ENCODE assay signal across 18 cellular contexts in the genomic region with DNA sequence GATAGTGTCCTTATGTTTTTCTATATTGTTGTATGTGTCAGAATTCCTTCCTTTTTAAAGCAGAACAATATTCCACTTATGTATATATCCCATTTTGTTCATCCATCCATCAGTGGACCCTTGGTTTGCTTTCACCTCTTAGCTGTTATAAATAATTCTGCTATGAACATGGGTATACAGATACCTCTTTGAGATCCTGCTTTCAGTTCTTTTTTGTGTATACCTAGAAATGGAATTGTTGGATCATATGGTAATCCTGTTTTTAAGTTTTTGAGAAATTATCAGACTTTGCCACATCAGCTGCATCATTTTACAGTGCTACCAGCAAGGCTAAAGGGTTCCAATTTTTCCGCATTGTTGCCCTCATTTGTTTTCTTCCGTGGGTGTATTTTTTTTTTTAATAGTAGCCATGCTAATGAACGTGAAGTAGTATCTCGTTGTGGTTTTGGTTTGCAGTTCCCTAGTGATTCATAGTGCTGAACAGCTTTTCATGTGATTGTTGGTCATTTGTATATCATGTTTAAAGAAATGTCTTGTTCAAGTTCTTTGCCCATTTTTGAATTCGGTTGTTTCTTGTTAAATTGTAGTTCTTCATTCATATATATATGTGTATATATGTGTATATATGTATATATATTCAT.
DNase-seq lines count a peak whose midpoint lies in the region; ATAC-seq and TF ChIP-seq lines count a peak whose summit lies in the region.
"Had no signal": no experiment of that assay in that cellular context is flagged by ENCODE, and none has a peak within 500 bp of the region (broad histone marks: within the 10 kb centered on the region; RNA-seq: fewer than 3 reads in every experiment).

No MANE protein-coding gene starts in this region.

- H3K9me3 Mint-ChIP-seq in CD14-positive monocyte = peaks cover 0 to 3% (median 0%) of the 10 kb centered on the region in 7 donors
- no peaks in the 10 kb centered on the region for H3K9me3 Mint-ChIP-seq in Caco-2 (ENCODE audit: unreplicated experiment)
- no peaks in the 10 kb centered on the region for H3K9me3 Mint-ChIP-seq in neural progenitor cell

- peak overlapping the region in 1 of 7 donors; percentile 40 for H3K27ac Mint-ChIP-seq in CD14-positive monocyte
- H3K27ac Mint-ChIP-seq in Caco-2 (ENCODE audit: unreplicated experiment) = no peak overlapping the region
- no peak overlapping the region for H3K27ac Mint-ChIP-seq in neural progenitor cell

- H4K5ac ChIP-seq in IMR-90 (ENCODE audit: low read depth, low read length) = no peak overlapping the region

- in situ Hi-C loops in IMR-90 (cut with MboI; ENCODE audit: low sequenced_read_pairs) = no loop called here

- H3K56ac ChIP-seq in IMR-90 (ENCODE audit: extremely low read depth, insufficient read depth, low read length) = no peak overlapping the region

- no peak overlapping the region for H2AK5ac ChIP-seq in IMR-90 (ENCODE audit: low read depth, low read length)

- H3K4me1 Mint-ChIP-seq in CD14-positive monocyte = peaks cover 8% of the 10 kb centered on the region
- peaks cover 14% of the 10 kb centered on the region for H3K4me1 Mint-ChIP-seq in Caco-2 (ENCODE audit: low read depth, unreplicated experiment)
- H3K4me1 Mint-ChIP-seq in neural progenitor cell = no peaks in the 10 kb centered on the region
- H3K4me1 Mint-ChIP-seq: mesothelial cell of epicardium had no signal

- no peaks in the 10 kb centered on the region for H3K9me3 ChIP-seq in IMR-90 (ENCODE audit: control insufficient read depth, insufficient read depth, low read length)
- H3K9me3 ChIP-seq in Caco-2 = no peaks in the 10 kb centered on the region
- H3K9me3 ChIP-seq in neural progenitor cell (ENCODE audit: low read depth) = no peaks in the 10 kb centered on the region
- H3K9me3 ChIP-seq: ascending aorta, uterus had no signal

- H3K36me3 ChIP-seq in IMR-90 (ENCODE audit: control insufficient read depth, insufficient read depth, low read length) (peaks cover 5% of the 10 kb centered on the region), Caco-2 (ENCODE audit: control insufficient read depth, insufficient read depth, low read length) (peaks cover 2% of the 10 kb centered on the region; the same call in 1 of the 2 replicates), neural progenitor cell (no peaks in the 10 kb centered on the region)
- H3K36me3 ChIP-seq: uterus had no signal

- H3K9ac ChIP-seq in IMR-90 (ENCODE audit: low read depth, low read length) (no peak overlapping the region), neural progenitor cell (no peak overlapping the region)

- no peak overlapping the region for H3K18ac ChIP-seq in IMR-90 (ENCODE audit: low read depth, low read length)

- POLR2A ChIA-PET in IMR-90 (lab: Charles Lee; ENCODE audit: unreplicated experiment) (no interaction called here), Caco-2 (lab: Charles Lee) (no interaction called here)

- DNase-seq in Daoy (ENCODE audit: low read depth) = peak; percentile 10
- DNase-seq in IMR-90 = peak; percentile 11
- DNase-seq in choroid plexus epithelial cell (ENCODE audit: low read depth) = peak; percentile 57
- DNase-seq in non-pigmented ciliary epithelial cell (ENCODE audit: low read depth) = peak; percentile 67
- DNase-seq in CD14-positive monocyte (ENCODE audit: low spot score) = no peak
- DNase-seq in Caco-2 = no peak
- no peak for DNase-seq in neural progenitor cell (ENCODE audit: low spot score)
- DNase-seq: AML-193; KBM-7; NCI-H187; NCI-H524; small intestine; stimulated activated naive CD4-positive, alpha-beta T cell treated with Interleukin-2 at 50 U/mL for 16 hours; uterus had no signal

- H3K27ac ChIP-seq in IMR-90 (ENCODE audit: insufficient read depth, low read length) = no peak overlapping the region
- H3K27ac ChIP-seq in neural progenitor cell = no peak overlapping the region
- H3K27ac ChIP-seq: ascending aorta, uterus, VCaP had no signal

- H3K4me3 Mint-ChIP-seq in CD14-positive monocyte (no peak overlapping the region), Caco-2 (ENCODE audit: unreplicated experiment) (no peak overlapping the region), neural progenitor cell (no peak overlapping the region)
- H3K4me3 Mint-ChIP-seq: mesothelial cell of epicardium had no signal

- H3K36me3 Mint-ChIP-seq in CD14-positive monocyte = peaks cover 27 to 35% of the 10 kb centered on the region in 2 donors
- peaks cover 12% of the 10 kb centered on the region for H3K36me3 Mint-ChIP-seq in Caco-2 (ENCODE audit: insufficient read depth, unreplicated experiment)
- peaks cover 33% of the 10 kb centered on the region for H3K36me3 Mint-ChIP-seq in neural progenitor cell

- TF ChIP-seq POLR2A in IMR-90 (IDR thresholded peaks at IDR 0.05; ENCODE audit: low read depth, low read length) = no peak

- no peak for ATAC-seq in IMR-90 (ENCODE audit: low read depth)
- no peak for ATAC-seq in HG03097 (IDR thresholded peaks at IDR 0.05; ENCODE audit: low FRiP score, unreplicated experiment)

- no peak overlapping the region for H2BK5ac ChIP-seq in IMR-90 (ENCODE audit: low read depth, low read length, poor library complexity, severe bottlenecking)

- H3K4me3 ChIP-seq in IMR-90 (ENCODE audit: insufficient read depth, low read depth, low read length) = no peak overlapping the region
- H3K4me3 ChIP-seq in choroid plexus epithelial cell (ENCODE audit: low read depth, low read length) = no peak overlapping the region
- no peak overlapping the region for H3K4me3 ChIP-seq in Caco-2 (ENCODE audit: low read depth, low read length)
- no peak overlapping the region for H3K4me3 ChIP-seq in neural progenitor cell
- H3K4me3 ChIP-seq: ascending aorta, uterus had no signal

- no peaks in the 10 kb centered on the region for H3K9me1 ChIP-seq in IMR-90 (ENCODE audit: insufficient read depth, low read length)

- H3K27me3 Mint-ChIP-seq in CD14-positive monocyte (ENCODE audit: low read depth in 3 of 3) (peaks cover 0 to 3% (median 0%) of the 10 kb centered on the region in 3 donors), Caco-2 (ENCODE audit: insufficient read depth, unreplicated experiment) (no peaks in the 10 kb centered on the region), neural progenitor cell (ENCODE audit: insufficient read depth, low read depth) (no peaks in the 10 kb centered on the region)

- H3K14ac ChIP-seq in IMR-90 (replicated peaks; ENCODE audit: low read depth, low read length) = no peak overlapping the region

- no peak overlapping the region for H4K8ac ChIP-seq in IMR-90 (ENCODE audit: low read depth in 2 of 2, low read length in 2 of 2)

- H3K79me2 ChIP-seq in neural progenitor cell (ENCODE audit: low read depth) = peaks cover 77% of the 10 kb centered on the region

- H4K20me1 ChIP-seq in IMR-90 (ENCODE audit: insufficient read depth, low read length) (no peaks in the 10 kb centered on the region), neural progenitor cell (ENCODE audit: low read depth) (peaks cover 9% of the 10 kb centered on the region)

- H3F3A ChIP-seq in neural progenitor cell (ENCODE audit: low read depth) = peaks cover 17% of the 10 kb centered on the region

- H3K79me1 ChIP-seq in IMR-90 (ENCODE audit: low read depth in 1 of 2, low read length in 2 of 2) = peaks cover 32 to 45% of the 10 kb centered on the region in 2 experiments

- H3K4me1 ChIP-seq in IMR-90 (ENCODE audit: control insufficient read depth, insufficient read depth, low read length) (no peaks in the 10 kb centered on the region), Caco-2 (peaks cover 14% of the 10 kb centered on the region), neural progenitor cell (no peaks in the 10 kb centered on the region)
- H3K4me1 ChIP-seq: ascending aorta, uterus had no signal

- H2AFZ ChIP-seq in IMR-90 (replicated peaks; ENCODE audit: low read length, poor library complexity) = no peak overlapping the region
- no peak overlapping the region for H2AFZ ChIP-seq in neural progenitor cell (replicated peaks)

- WGBS in IMR-90 (ENCODE audit: extremely low coverage in 2 of 2, insufficient read length in 1 of 2), 2 experiments = no CpG with 5 or more reads among the region's 5 CpGs

- no peak for TF ChIP-seq RAD21 in IMR-90 (IDR thresholded peaks at IDR 0.05; ENCODE audit: low read length)

- H4K91ac ChIP-seq in IMR-90 (ENCODE audit: insufficient read depth, low read depth, low read length) = no peak overlapping the region

- intact Hi-C loops in IMR-90 (cut with micrococcal nuclease) = no loop called here
- intact Hi-C loops in CD14-positive monocyte (cut with micrococcal nuclease) = no loop called here
- intact Hi-C loops in Caco-2 (cut with micrococcal nuclease; ENCODE audit: unreplicated experiment) = no loop called here

- no peak overlapping the region for H2BK120ac ChIP-seq in IMR-90 (ENCODE audit: low read depth, low read length)

- BruUV-seq in IMR-90 (replicated peaks; lab: Mats Ljungman, UMichigan) = no TSS peak
- BruUV-seq in Caco-2 (replicated peaks; lab: Mats Ljungman, UMichigan) = no TSS peak

- TF ChIP-seq CTCF in IMR-90 (conservative IDR thresholded peaks at IDR 0.05; ENCODE audit: low read depth, low read length) (no peak), choroid plexus epithelial cell (conservative IDR thresholded peaks at IDR 0.05; ENCODE audit: low read depth, low read length) (no peak), CD14-positive monocyte (IDR thresholded peaks at IDR 0.05) (no peak), Caco-2 (IDR thresholded peaks at IDR 0.05; ENCODE audit: insufficient read depth in 1 of 2, low read depth in 1 of 2, low read length in 1 of 2, severe bottlenecking in 1 of 2, unreplicated experiment in 1 of 2) (no peak), neural progenitor cell (IDR thresholded peaks at IDR 0.05) (no peak)

- H3K23ac ChIP-seq in IMR-90 (ENCODE audit: low read depth, low read length) = no peak overlapping the region

- no peak overlapping the region for H3K4ac ChIP-seq in IMR-90 (ENCODE audit: low read depth, low read length)

- H3K4me2 ChIP-seq in IMR-90 (ENCODE audit: low read depth, low read length) = no peak overlapping the region
- no peak overlapping the region for H3K4me2 ChIP-seq in neural progenitor cell

- no peaks in the 10 kb centered on the region for H3K27me3 ChIP-seq in IMR-90 (ENCODE audit: control insufficient read depth, insufficient read depth, low read length)
- H3K27me3 ChIP-seq in Caco-2 (replicated peaks; ENCODE audit: control insufficient read depth, insufficient read depth, low read length) = no peaks in the 10 kb centered on the region
- no peaks in the 10 kb centered on the region for H3K27me3 ChIP-seq in neural progenitor cell
- H3K27me3 ChIP-seq: ascending aorta, uterus had no signal

- dilution Hi-C loops in IMR-90 (cut with HindIII; ENCODE audit: low sequenced_read_pairs, unreplicated experiment) = no loop called here

- H2BK15ac ChIP-seq in IMR-90 (ENCODE audit: low read depth, low read length) = no peak overlapping the region

- H2BK20ac ChIP-seq in IMR-90 (ENCODE audit: low read depth, low read length) = no peak overlapping the region

- CTCF ChIA-PET in IMR-90 (lab: Yijun Ruan, JAX) (no interaction called here), Caco-2 (lab: Charles Lee) (no interaction called here)

- H2AK9ac ChIP-seq in IMR-90 (replicated peaks; ENCODE audit: low read depth, low read length, poor library complexity) = no peak overlapping the region

Comparison
In these comparisons a context has a peak if more than half of its experiments do, and no peak if none do; other contexts are left out.
1. DNase-seq: peak in Daoy (single experiment), IMR-90 (single experiment), choroid plexus epithelial cell (single experiment) and non-pigmented ciliary epithelial cell (single experiment); none in CD14-positive monocyte (single experiment), Caco-2 (0 of 2) and neural progenitor cell (single experiment).